In genomic region chr12:14567311-14568195, GRCh38 we compare ENCODE assay signal across 8 cellular contexts. TPM values are rescaled to one million over a fixed set of nuclear protein-coding genes. Genes with fewer than 3 reads are reported as not detected.
DNase-seq lines count a peak whose midpoint lies in the region; ATAC-seq and TF ChIP-seq lines count a peak whose summit lies in the region.

Gene PLBD1, minus strand, starts transcription at chr12:14567883. Its CDS starts 187 bp downstream, at chr12:14567696.

- no peaks in the 10 kb centered on the region for H3K9me3 ChIP-seq in RWPE2 (ENCODE audit: severe bottlenecking)
- no peaks in the 10 kb centered on the region for H3K9me3 ChIP-seq in mucosa of rectum (ENCODE audit: control insufficient read depth in 2 of 2, low read length in 2 of 2)
- H3K9me3 ChIP-seq in tibial nerve, result no peaks in the 10 kb centered on the region

- H3K4me1 ChIP-seq in RWPE2 (ENCODE audit: insufficient read depth, poor library complexity, severe bottlenecking), result no peaks in the 10 kb centered on the region
- peaks cover 8 to 16% of the 10 kb centered on the region in 2 donors for H3K4me1 ChIP-seq in mucosa of rectum (ENCODE audit: control insufficient read depth in 2 of 2, insufficient read depth in 2 of 2, low read length in 2 of 2)
- H3K4me1 ChIP-seq in tibial nerve, result peaks cover 0 to 7% (median 0%) of the 10 kb centered on the region in 4 donors

- H3K4me3 ChIP-seq in RWPE2 (ENCODE audit: severe bottlenecking) (peak within 1 kb of the TSS; percentile 29), mucosa of rectum (ENCODE audit: low read length in 2 of 2) (peak within 1 kb of the TSS; percentile 70 to 79), tibial nerve (peak within 1 kb of the TSS; percentile 36 to 62 (median 48))

- TF ChIP-seq POLR2A in tibial nerve (IDR thresholded peaks at IDR 0.05), result no peak
- TF ChIP-seq POLR2A in erythroblast (IDR thresholded peaks at IDR 0.05; ENCODE audit: low read length), result no peak

- 6 to 12% methylated on average over 31 to 48 of the region's 80 CpGs for WGBS in tibial nerve, 2 donors

- peak within 1 kb of the TSS; percentile 76 to 80 for H3K9ac ChIP-seq in mucosa of rectum (ENCODE audit: low read depth in 1 of 2, low read length in 2 of 2)

- no peak for TF ChIP-seq EP300 in tibial nerve (IDR thresholded peaks at IDR 0.05)

- DNase-seq in ELR (ENCODE audit: low read depth) (peak; percentile 5), RWPE2 (ENCODE audit: low spot score) (no peak), fibroblast of gingiva (ENCODE audit: low read depth) (peak; percentile 24), tibial nerve (ENCODE audit: low spot score in 2 of 2) (peak in 1 of 2 donors; percentile 21), erythroblast (lab: John Stamatoyannopoulos, UW) (no peak)

- no peak within 1 kb of the TSS for H3K27ac ChIP-seq in RWPE2 (ENCODE audit: poor library complexity, severe bottlenecking)
- H3K27ac ChIP-seq in mucosa of rectum (ENCODE audit: low read depth in 2 of 2, low read length in 2 of 2), result peak within 1 kb of the TSS; percentile 79
- peak within 1 kb of the TSS in 3 of 4 donors; percentile 39 to 78 (median 71) for H3K27ac ChIP-seq in tibial nerve

- H3K36me3 ChIP-seq in RWPE2 (ENCODE audit: low read depth), result no peaks in the 10 kb centered on the region
- no peaks in the 10 kb centered on the region for H3K36me3 ChIP-seq in mucosa of rectum (ENCODE audit: control insufficient read depth in 2 of 2, insufficient read depth in 2 of 2, low read length in 2 of 2)
- H3K36me3 ChIP-seq in tibial nerve, result no peaks in the 10 kb centered on the region

- ATAC-seq in GM21619 (IDR thresholded peaks at IDR 0.05; ENCODE audit: unreplicated experiment) (peak; percentile 59), RWPE2 (ENCODE audit: low read depth) (peak; percentile 77), GM21447 (IDR thresholded peaks at IDR 0.05; ENCODE audit: unreplicated experiment) (no peak)

- H3K27me3 ChIP-seq in RWPE2 (ENCODE audit: insufficient read depth, poor library complexity, severe bottlenecking) (no peaks in the 10 kb centered on the region), mucosa of rectum (ENCODE audit: control insufficient read depth in 2 of 2, insufficient read depth in 2 of 2, low read length in 2 of 2) (no peaks in the 10 kb centered on the region), tibial nerve (peaks cover 0 to 8% of the 10 kb centered on the region in 2 donors)

- TF ChIP-seq CTCF in RWPE2 (IDR thresholded peaks at IDR 0.05; ENCODE audit: poor library complexity, severe bottlenecking), result no peak
- TF ChIP-seq CTCF in tibial nerve (IDR thresholded peaks at IDR 0.05), result no peak

RNA-seq across cellular contexts. Expression of gene PLBD1, which starts in this region (rescaled TPM):
- total RNA-seq in tibial nerve, result 10 to 100 TPM in 2 of 4 donors, 1 to 10 TPM in 2; 4.8 to 12.0 (median 8.6) TPM

Comparison
In these comparisons a context has a peak if more than half of its experiments do, and no peak if none do; other contexts are left out.
1. DNase-seq: peak in ELR (single experiment) and fibroblast of gingiva (single experiment); none in RWPE2 (single experiment) and erythroblast (0 of 2).
2. Peak in every context shown above with its lines, with median percentiles within 50 percentile points of each other: H3K4me3 ChIP-seq.